15 cellular contexts compared by ENCODE assay signal in genomic region chr12:121223947-121224285, GRCh38. TPM values are rescaled to one million over a fixed set of nuclear protein-coding genes. Genes with fewer than 3 reads are reported as not detected.
DNase-seq lines count a peak whose midpoint lies in the region; ATAC-seq and TF ChIP-seq lines count a peak whose summit lies in the region.
"Had no signal": no experiment of that assay in that cellular context is flagged by ENCODE, and none has a peak within 500 bp of the region (broad histone marks: within the 10 kb centered on the region; RNA-seq: fewer than 3 reads in every experiment).

No MANE protein-coding gene starts in this region.

- no peaks in the 10 kb centered on the region for H3K9me3 Mint-ChIP-seq in activated naive CD4-positive, alpha-beta T cell treated with anti-CD3 and anti-CD28 coated beads, Interleukin-2, amount 50 U/mL, for 24 hours
- H3K9me3 Mint-ChIP-seq in activated naive CD4-positive, alpha-beta T cell treated with anti-CD3 and anti-CD28 coated beads for 36 hours: no peaks in the 10 kb centered on the region
- H3K9me3 Mint-ChIP-seq in effector memory CD8-positive, alpha-beta T cell: no peaks in the 10 kb centered on the region

- no peak overlapping the region for H3K4me3 Mint-ChIP-seq in activated naive CD4-positive, alpha-beta T cell treated with anti-CD3 and anti-CD28 coated beads, Interleukin-2, amount 50 U/mL, for 24 hours
- H3K4me3 Mint-ChIP-seq in activated naive CD4-positive, alpha-beta T cell treated with anti-CD3 and anti-CD28 coated beads for 36 hours: no peak overlapping the region
- peak overlapping the region; percentile 56 to 61 for H3K4me3 Mint-ChIP-seq in effector memory CD8-positive, alpha-beta T cell

- no TSS peak for BruUV-seq in Panc1 (replicated peaks; lab: Mats Ljungman, UMichigan)

- H3K9me3 ChIP-seq in Panc1 (ENCODE audit: control insufficient read depth, insufficient read depth, low read depth, low read length): no peaks in the 10 kb centered on the region
- H3K9me3 ChIP-seq: vagina had no signal

- TF ChIP-seq CTCF in Panc1 (IDR thresholded peaks at IDR 0.05): peak; percentile 33

- CTCF ChIA-PET in activated naive CD4-positive, alpha-beta T cell treated with anti-CD3 and anti-CD28 coated beads for 36 hours (lab: Charles Lee): interaction anchor here (0.7 to 1.3 kb wide), 6 partner anchors 16 to 164 kb away, joined by 3 to 5 read pairs (median 4); partner anchors contain the start of gene P2RX7
- CTCF ChIA-PET in Panc1 (lab: Charles Lee): interaction anchor here (0.5 kb wide), 1 partner anchor 348 kb away, joined by 5 read pairs; no protein-coding TSS in a partner anchor

- peaks cover 43% of the 10 kb centered on the region for H3K4me1 Mint-ChIP-seq in activated naive CD4-positive, alpha-beta T cell treated with anti-CD3 and anti-CD28 coated beads, Interleukin-2, amount 50 U/mL, for 24 hours
- H3K4me1 Mint-ChIP-seq in activated naive CD4-positive, alpha-beta T cell treated with anti-CD3 and anti-CD28 coated beads for 36 hours (ENCODE audit: low read depth): peaks cover 42% of the 10 kb centered on the region
- H3K4me1 Mint-ChIP-seq in effector memory CD8-positive, alpha-beta T cell (ENCODE audit: low read depth in 2 of 2): peaks cover 18% of the 10 kb centered on the region in 2 donors

- no peak overlapping the region for H3K4me3 ChIP-seq in Panc1 (ENCODE audit: low read depth in 2 of 2, low read length in 2 of 2)
- H3K4me3 ChIP-seq: vagina had no signal

- intact Hi-C loops in activated naive CD4-positive, alpha-beta T cell treated with anti-CD3 and anti-CD28 coated beads for 36 hours (cut with micrococcal nuclease): loop anchor here (1.0 to 5.0 kb wide), 4 partner anchors 10 to 164 kb away; partner anchors contain the start of gene P2RX4
- intact Hi-C loops in Panc1 (cut with micrococcal nuclease; ENCODE audit: unreplicated experiment): no loop called here

- ATAC-seq in Panc1: no peak
- ATAC-seq in effector memory CD8-positive, alpha-beta T cell (replicated peaks): no peak
- ATAC-seq in HG03432 (IDR thresholded peaks at IDR 0.05; ENCODE audit: unreplicated experiment): no peak
- ATAC-seq: right cardiac atrium had no signal

- no peak overlapping the region for H3K27ac ChIP-seq in Panc1 (ENCODE audit: low read length)
- H3K27ac ChIP-seq: vagina had no signal

- no peaks in the 10 kb centered on the region for H3K36me3 ChIP-seq in Panc1 (ENCODE audit: control insufficient read depth, insufficient read depth, low read length)

- no peaks in the 10 kb centered on the region for H3K4me1 ChIP-seq in Panc1 (ENCODE audit: control insufficient read depth, insufficient read depth, low read length)

- H3K27me3 ChIP-seq in Panc1 (ENCODE audit: control insufficient read depth, insufficient read depth, low read length): no peaks in the 10 kb centered on the region
- H3K27me3 ChIP-seq: vagina had no signal

- in situ Hi-C loops in Panc1 (cut with HindIII; ENCODE audit: low pct_unique_long_range_greater_than_20kb, low sequenced_read_pairs): no loop called here

- H3K27ac Mint-ChIP-seq in activated naive CD4-positive, alpha-beta T cell treated with anti-CD3 and anti-CD28 coated beads, Interleukin-2, amount 50 U/mL, for 24 hours: peak overlapping the region; percentile 63
- no peak overlapping the region for H3K27ac Mint-ChIP-seq in activated naive CD4-positive, alpha-beta T cell treated with anti-CD3 and anti-CD28 coated beads for 36 hours
- H3K27ac Mint-ChIP-seq in effector memory CD8-positive, alpha-beta T cell: peak overlapping the region; percentile 26 to 73

- H3K36me3 Mint-ChIP-seq in activated naive CD4-positive, alpha-beta T cell treated with anti-CD3 and anti-CD28 coated beads, Interleukin-2, amount 50 U/mL, for 24 hours: peaks cover 3% of the 10 kb centered on the region
- H3K36me3 Mint-ChIP-seq in activated naive CD4-positive, alpha-beta T cell treated with anti-CD3 and anti-CD28 coated beads for 36 hours (ENCODE audit: low read depth): peaks cover 18% of the 10 kb centered on the region
- H3K36me3 Mint-ChIP-seq in effector memory CD8-positive, alpha-beta T cell (ENCODE audit: insufficient read depth): peaks cover 9% of the 10 kb centered on the region

- POLR2A ChIA-PET in Panc1 (lab: Charles Lee): interaction anchor here (0.6 kb wide), 1 partner anchor 190 kb away, joined by 5 read pairs; no protein-coding TSS in a partner anchor

- no peaks in the 10 kb centered on the region for H3K27me3 Mint-ChIP-seq in activated naive CD4-positive, alpha-beta T cell treated with anti-CD3 and anti-CD28 coated beads, Interleukin-2, amount 50 U/mL, for 24 hours
- no peaks in the 10 kb centered on the region for H3K27me3 Mint-ChIP-seq in activated naive CD4-positive, alpha-beta T cell treated with anti-CD3 and anti-CD28 coated beads for 36 hours (ENCODE audit: low read depth)
- H3K27me3 Mint-ChIP-seq in effector memory CD8-positive, alpha-beta T cell: no peaks in the 10 kb centered on the region

- no peak for DNase-seq in activated naive CD4-positive, alpha-beta T cell treated with anti-CD3 and anti-CD28 coated beads for 36 hours
- DNase-seq in Panc1 (ENCODE audit: low read depth, low spot score): no peak
- no peak for DNase-seq in effector memory CD8-positive, alpha-beta T cell
- no peak for DNase-seq in effector CD8-positive, alpha-beta T cell (lab: John Stamatoyannopoulos, UW)
- DNase-seq in NCI-H146 (lab: John Stamatoyannopoulos, UW): no peak
- no peak for DNase-seq in MV-4-11 (lab: John Stamatoyannopoulos, UW)
- DNase-seq: GOT3, NCI-H2029 treated with DMSO at 0.1 percent for 48 hours, NCI-H510A treated with DMSO at 0.1 percent for 48 hours, nucleus accumbens, SIG-M5 had no signal

RNA-seq across cellular contexts. Expression of gene P2RX4, which starts 14.0 kb away (rescaled TPM):
- total RNA-seq in activated naive CD4-positive, alpha-beta T cell treated with anti-CD3 and anti-CD28 coated beads for 36 hours: 10 to 100 TPM; 14.2 to 18.0 TPM
- total RNA-seq in Panc1 (2021; ENCODE audit: unreplicated experiment): 12.4 TPM
- 20.5 TPM for polyA plus RNA-seq in Panc1 (2012; ENCODE audit: insufficient read length)

Comparison
In these comparisons a context has a peak if more than half of its experiments do, and no peak if none do; other contexts are left out.
1. H3K4me3 Mint-ChIP-seq: peak in effector memory CD8-positive, alpha-beta T cell (2 of 2); none in activated naive CD4-positive, alpha-beta T cell treated with anti-CD3 and anti-CD28 coated beads, Interleukin-2, amount 50 U/mL, for 24 hours (single experiment) and activated naive CD4-positive, alpha-beta T cell treated with anti-CD3 and anti-CD28 coated beads for 36 hours (single experiment).